12 cellular contexts compared by ENCODE assay signal in genomic region chr17:63573634-63574033, GRCh38. TPM values are rescaled to one million over a fixed set of nuclear protein-coding genes. Genes with fewer than 3 reads are reported as not detected.
DNase-seq lines count a peak whose midpoint lies in the region; ATAC-seq and TF ChIP-seq lines count a peak whose summit lies in the region.
"Had no signal": no experiment of that assay in that cellular context is flagged by ENCODE, and none has a peak within 500 bp of the region (broad histone marks: within the 10 kb centered on the region; RNA-seq: fewer than 3 reads in every experiment).

No MANE protein-coding gene starts in this region.

- H3K9me3 Mint-ChIP-seq in endothelial cell (ENCODE audit: unreplicated experiment): no peaks in the 10 kb centered on the region

- H3K9me3 ChIP-seq in psoas muscle: no peaks in the 10 kb centered on the region

- peaks cover 5% of the 10 kb centered on the region for H3K4me1 Mint-ChIP-seq in endothelial cell (ENCODE audit: unreplicated experiment)

- H3K27me3 ChIP-seq in psoas muscle (ENCODE audit: insufficient read depth in 3 of 3, low read length in 2 of 3): no peaks in the 10 kb centered on the region

- H3K27ac ChIP-seq in psoas muscle: no peak overlapping the region

- H3K36me3 ChIP-seq in psoas muscle (ENCODE audit: insufficient read depth in 1 of 2, low read depth in 1 of 2): peaks cover 0 to 5% of the 10 kb centered on the region in 2 donors

- peaks cover 8% of the 10 kb centered on the region for H3K36me3 Mint-ChIP-seq in endothelial cell (ENCODE audit: low read depth, unreplicated experiment)

- intact Hi-C loops in psoas muscle (cut with DNase I): no loop called here

- no peaks in the 10 kb centered on the region for H3K27me3 Mint-ChIP-seq in endothelial cell (ENCODE audit: unreplicated experiment)

- H3K27ac Mint-ChIP-seq in endothelial cell (ENCODE audit: unreplicated experiment): peak overlapping the region; percentile 0

- H3K4me3 ChIP-seq in LNCaP clone FGC (ENCODE audit: low read depth, low read length) (no peak overlapping the region), psoas muscle (no peak overlapping the region)

- no peak for ATAC-seq in psoas muscle
- ATAC-seq in GM21381 (IDR thresholded peaks at IDR 0.05; ENCODE audit: unreplicated experiment): no peak
- ATAC-seq in HG03045 (IDR thresholded peaks at IDR 0.05; ENCODE audit: unreplicated experiment): no peak

- TF ChIP-seq CTCF in LNCaP clone FGC (IDR thresholded peaks at IDR 0.05; ENCODE audit: control insufficient read depth, extremely low read depth, insufficient read depth): peak; percentile 51
- TF ChIP-seq CTCF in endothelial cell (IDR thresholded peaks at IDR 0.05; ENCODE audit: unreplicated experiment): peak; percentile 44
- peak; percentile 6 for TF ChIP-seq CTCF in psoas muscle (IDR thresholded peaks at IDR 0.05)

- DNase-seq in DMS53 (lab: John Stamatoyannopoulos, UW) (peak; percentile 33), DMS53 treated with DMSO at 0.1 percent for 48 hours (lab: John Stamatoyannopoulos, UW; ENCODE audit: unreplicated experiment) (no peak), LNCaP clone FGC (ENCODE audit: low read depth) (no peak), endothelial cell (ENCODE audit: low spot score) (no peak), psoas muscle (no peak), SKM-1 treated with dmso at 0.1 percent for 144 hours (lab: John Stamatoyannopoulos, UW; ENCODE audit: unreplicated experiment) (no peak)
- DNase-seq: small intestine had no signal

- H3K4me1 ChIP-seq in psoas muscle: peaks cover 15% of the 10 kb centered on the region

- 88 to 90% (median 89%) methylated on average over 5 of the region's 5 CpGs for WGBS in psoas muscle, 3 donors

- H3K4me3 Mint-ChIP-seq in endothelial cell (ENCODE audit: unreplicated experiment): no peak overlapping the region

RNA-seq across cellular contexts. Expression of gene DCAF7, which starts 23.4 kb away (rescaled TPM):
- total RNA-seq in endothelial cell (ENCODE audit: unreplicated experiment): 123 TPM
- 10 to 100 TPM; 24.0 to 30.2 (median 27.6) TPM for total RNA-seq in psoas muscle
- 10 to 100 TPM; 10.6 to 27.3 (median 21.7) TPM for polyA plus RNA-seq in psoas muscle

RNA-seq across cellular contexts. Expression of gene TACO1, which starts 27.1 kb away (rescaled TPM):
- 19.4 TPM for total RNA-seq in endothelial cell (ENCODE audit: unreplicated experiment)
- total RNA-seq in psoas muscle: 10 to 100 TPM; 28.6 to 45.5 (median 41.5) TPM
- polyA plus RNA-seq in psoas muscle: 10 to 100 TPM; 41.0 to 49.5 (median 48.7) TPM

RNA-seq across cellular contexts. Expression of gene MAP3K3, which starts 48.6 kb away (rescaled TPM):
- total RNA-seq in endothelial cell (ENCODE audit: unreplicated experiment): 112 TPM
- 10 to 100 TPM; 19.7 to 27.4 (median 24.7) TPM for total RNA-seq in psoas muscle
- 10 to 100 TPM in 2 of 3 donors, 1 to 10 TPM in 1; 8.3 to 22.1 (median 12.6) TPM for polyA plus RNA-seq in psoas muscle

RNA-seq across cellular contexts. Expression of gene KCNH6, which starts 50.5 kb away (rescaled TPM):
- total RNA-seq in endothelial cell (ENCODE audit: unreplicated experiment) (18.6 TPM), psoas muscle (not detected)
- not detected for polyA plus RNA-seq in psoas muscle
- total RNA-seq: A172, M059J, RPMI7951 had no signal
